ENCODE assay signal across 8 cellular contexts in the genomic region with DNA sequence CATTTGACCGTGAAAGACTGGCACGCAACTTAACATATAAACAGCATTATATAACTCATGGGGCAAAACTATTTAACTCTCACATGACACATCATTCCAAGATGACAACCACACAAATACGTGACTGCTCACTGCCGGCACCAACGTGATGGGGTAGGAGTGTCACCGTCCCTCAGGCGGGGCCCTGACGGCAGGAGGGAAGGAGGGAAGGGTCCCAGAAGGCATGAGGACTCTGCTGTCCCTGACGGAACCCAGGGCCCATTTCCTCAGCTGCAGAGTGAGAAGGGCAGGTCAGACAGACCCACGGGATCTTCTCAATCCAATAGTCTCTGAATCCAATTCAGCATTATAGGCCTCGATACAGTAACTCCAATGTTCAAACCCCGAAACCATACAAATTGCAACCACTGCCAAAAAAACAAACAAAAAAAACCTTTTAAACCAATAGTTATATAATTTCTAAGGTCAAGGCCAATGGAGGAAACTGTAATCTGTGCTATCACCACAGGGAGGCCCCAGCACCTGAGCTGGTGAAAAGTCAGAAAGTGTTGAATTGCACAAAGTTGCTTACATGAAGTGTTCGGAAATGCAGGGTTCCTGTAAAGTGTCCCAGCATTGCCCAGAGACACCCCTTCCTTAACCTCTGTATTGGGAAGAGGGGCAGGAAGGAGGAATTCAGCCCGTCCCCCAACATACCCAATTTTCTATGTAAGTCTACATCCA.
DNase-seq lines count a peak whose midpoint lies in the region; ATAC-seq and TF ChIP-seq lines count a peak whose summit lies in the region.

No MANE protein-coding gene starts in this region.

- TF ChIP-seq POLR2A in adrenal gland (IDR thresholded peaks at IDR 0.05): no peak

- H3K9me3 ChIP-seq in A673 (ENCODE audit: low read depth, low read length, poor library complexity, severe bottlenecking) (no peaks in the 10 kb centered on the region), adrenal gland (replicated peaks in 1 of 3) (no peaks in the 10 kb centered on the region)

- H3K27me3 ChIP-seq in A673 (replicated peaks; ENCODE audit: insufficient read depth, low read depth, low read length, poor library complexity): no peaks in the 10 kb centered on the region
- no peaks in the 10 kb centered on the region for H3K27me3 ChIP-seq in adrenal gland

- H3K36me3 ChIP-seq in A673 (ENCODE audit: insufficient read depth, low read length, poor library complexity, severe bottlenecking) (no peaks in the 10 kb centered on the region), adrenal gland (replicated peaks in 1 of 2) (peaks cover 0 to 8% of the 10 kb centered on the region in 2 donors)

- ATAC-seq in left colon (peak; percentile 42), GM21619 (IDR thresholded peaks at IDR 0.05; ENCODE audit: unreplicated experiment) (no peak)

- H3K4me3 ChIP-seq in A673 (ENCODE audit: low read depth, low read length, poor library complexity, severe bottlenecking): no peak overlapping the region
- no peak overlapping the region for H3K4me3 ChIP-seq in adrenal gland

- peak; percentile 20; the same call in 1 of the 2 replicates for TF ChIP-seq CTCF in A673 (conservative IDR thresholded peaks at IDR 0.05; ENCODE audit: low read depth, low read length)
- TF ChIP-seq CTCF in adrenal gland (IDR thresholded peaks at IDR 0.05): peak; percentile 18 to 79 (median 65)

- H3K27ac ChIP-seq in A673 (ENCODE audit: low read depth, low read length, poor library complexity, severe bottlenecking) (no peak overlapping the region), adrenal gland (peak overlapping the region in 2 of 5 donors; percentile 68 to 98)

- CTCF ChIA-PET in A673 (lab: Charles Lee): interaction anchor here (0.6 kb wide), 1 partner anchor 374 kb away, joined by 3 read pairs; no protein-coding TSS in a partner anchor

- intact Hi-C loops in A673 (cut with micrococcal nuclease; ENCODE audit: unreplicated experiment) (loop anchor here (5.0 kb wide), 1 partner anchor 373 kb away; no protein-coding TSS in a partner anchor), adrenal gland (cut with DNase I) (loop anchor here in 1 of 2 donors (10.0 kb wide), 1 partner anchor 130 kb away; no protein-coding TSS in a partner anchor), left colon (cut with DNase I, micrococcal nuclease) (no loop called here)

- no TSS peak for BruUV-seq in A673 (replicated peaks; lab: Mats Ljungman, UMichigan)

- H3K4me1 ChIP-seq in A673 (ENCODE audit: insufficient read depth, low read length, poor library complexity, severe bottlenecking) (no peaks in the 10 kb centered on the region), adrenal gland (replicated peaks in 1 of 2) (peaks cover 16 to 41% of the 10 kb centered on the region in 2 donors)

- POLR2A ChIA-PET in A673 (lab: Charles Lee; ENCODE audit: low non-redundant PET): no interaction called here

- no peak for DNase-seq in A673 (ENCODE audit: low spot score)
- peak; percentile 75 for DNase-seq in H4 (ENCODE audit: low spot score)
- peak in 4 of 7 donors; percentile 57 to 78 (median 60) for DNase-seq in adrenal gland
- DNase-seq in left colon: peak in 1 of 2 donors; percentile 32
- no peak for DNase-seq in HK-2 (ENCODE audit: unreplicated experiment)
- no peak for DNase-seq in RKO (ENCODE audit: low spot score)
- no peak for DNase-seq in activated effector memory CD4-positive, alpha-beta T cell treated with Interleukin-2 at 50 U/mL for 16 hours

- 69 to 78% (median 74%) methylated on average over 13 to 14 of the region's 14 CpGs for WGBS in adrenal gland, 4 donors

Comparison
In these comparisons a context has a peak if more than half of its experiments do, and no peak if none do; other contexts are left out.
1. DNase-seq: peak in H4 (single experiment) and adrenal gland (4 of 7); none in A673 (single experiment), HK-2 (single experiment), RKO (single experiment) and activated effector memory CD4-positive, alpha-beta T cell treated with Interleukin-2 at 50 U/mL for 16 hours (single experiment).